2 cellular contexts compared by ENCODE assay signal in the genomic region with DNA sequence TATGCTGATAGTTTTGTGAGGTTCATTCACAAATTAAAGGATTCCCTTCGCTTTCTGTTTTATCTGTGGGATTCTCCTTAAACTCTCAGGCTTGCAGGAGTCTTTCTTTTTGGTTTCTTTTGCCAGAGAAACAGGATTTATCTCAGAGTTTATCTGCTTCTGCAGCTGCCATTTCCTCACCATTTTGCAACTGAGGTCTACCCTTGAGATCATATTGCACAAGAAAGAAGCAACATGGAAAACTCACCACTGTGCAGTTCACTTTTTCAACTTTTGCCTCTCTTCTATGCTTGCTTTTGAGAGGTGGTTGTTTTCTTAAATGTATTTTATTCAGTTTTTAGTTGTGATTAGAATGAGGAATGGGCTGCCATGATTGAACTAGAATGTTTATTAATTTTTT.
A peak's percentile ranks its signal among the peaks of the same experiment; 100 is the strongest.
TF ChIP-seq lines count a peak whose summit lies in the region.

No MANE protein-coding gene starts in this region.

TF ChIP-seq in GM23338, 12 proteins besides CTCF, POLR2A, EP300 and RAD21 (continued from another document):
- TF ChIP-seq ETS1 (IDR thresholded peaks at IDR 0.05) = no peak
TF ChIP-seq in GM23338: peak in this region for 0.

TF ChIP-seq in K562, 482 proteins besides CTCF, POLR2A, EP300 and RAD21 (continued from another document):
- TF ChIP-seq NCOR1 (IDR thresholded peaks at IDR 0.05) = peak; percentile 13; the same call in 1 of the 2 replicates
- TF ChIP-seq POLR3G (IDR thresholded peaks at IDR 0.05; ENCODE audit: extremely low read depth, insufficient read length, insufficient replicate concordance) = no peak
- no peak for TF ChIP-seq NFRKB (IDR thresholded peaks at IDR 0.05; ENCODE audit: low read depth)
- no peak for TF ChIP-seq PHTF2 (CRISPR knock-in tag; IDR thresholded peaks at IDR 0.05)
- no peak for TF ChIP-seq RFX1 (IDR thresholded peaks at IDR 0.05)
- TF ChIP-seq ATF7 (IDR thresholded peaks at IDR 0.05) = no peak
- TF ChIP-seq KDM2B (CRISPR knock-in tag; IDR thresholded peaks at IDR 0.05) = no peak
- TF ChIP-seq, protein P1, sequence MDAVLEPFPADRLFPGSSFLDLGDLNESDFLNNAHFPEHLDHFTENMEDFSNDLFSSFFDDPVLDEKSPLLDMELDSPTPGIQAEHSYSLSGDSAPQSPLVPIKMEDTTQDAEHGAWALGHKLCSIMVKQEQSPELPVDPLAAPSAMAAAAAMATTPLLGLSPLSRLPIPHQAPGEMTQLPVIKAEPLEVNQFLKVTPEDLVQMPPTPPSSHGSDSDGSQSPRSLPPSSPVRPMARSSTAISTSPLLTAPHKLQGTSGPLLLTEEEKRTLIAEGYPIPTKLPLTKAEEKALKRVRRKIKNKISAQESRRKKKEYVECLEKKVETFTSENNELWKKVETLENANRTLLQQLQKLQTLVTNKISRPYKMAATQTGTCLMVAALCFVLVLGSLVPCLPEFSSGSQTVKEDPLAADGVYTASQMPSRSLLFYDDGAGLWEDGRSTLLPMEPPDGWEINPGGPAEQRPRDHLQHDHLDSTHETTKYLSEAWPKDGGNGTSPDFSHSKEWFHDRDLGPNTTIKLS (IDR thresholded peaks at IDR 0.05; ENCODE audit: borderline replicate concordance, low read depth) = no peak
- no peak for TF ChIP-seq FOXJ2 (tag; IDR thresholded peaks at IDR 0.05)
- TF ChIP-seq ZNF766 (CRISPR knock-in tag; conservative IDR thresholded peaks at IDR 0.05) = 0 out of 2 replicates have a peak, but pooled peaks have one; percentile 51
- no peak for TF ChIP-seq FOXA1 (IDR thresholded peaks at IDR 0.05; ENCODE audit: borderline replicate concordance)
- TF ChIP-seq TCF3 (CRISPR knock-in tag; IDR thresholded peaks at IDR 0.05) = peak; percentile 15; the same call in 1 of the 2 replicates
- TF ChIP-seq GABPA (tag; conservative IDR thresholded peaks at IDR 0.05; ENCODE audit: low read depth) = 0 out of 2 replicates have a peak, but pooled peaks have one; percentile 23
- TF ChIP-seq BMI1 (IDR thresholded peaks at IDR 0.05; ENCODE audit: low read length) = no peak
- TF ChIP-seq CEBPG (CRISPR knock-in tag; IDR thresholded peaks at IDR 0.05) = no peak
- TF ChIP-seq CEBPG (tag; conservative IDR thresholded peaks at IDR 0.05 in 1 of 2, IDR thresholded peaks at IDR 0.05 in 1 of 2) = peak; percentile 59 to 95
- TF ChIP-seq NCOA2 (IDR thresholded peaks at IDR 0.05; ENCODE audit: partially characterized antibody in 2 of 2) = no peak
- no peak for TF ChIP-seq ZNF76 (CRISPR knock-in tag; IDR thresholded peaks at IDR 0.05; ENCODE audit: borderline replicate concordance)
- TF ChIP-seq, protein P2, sequence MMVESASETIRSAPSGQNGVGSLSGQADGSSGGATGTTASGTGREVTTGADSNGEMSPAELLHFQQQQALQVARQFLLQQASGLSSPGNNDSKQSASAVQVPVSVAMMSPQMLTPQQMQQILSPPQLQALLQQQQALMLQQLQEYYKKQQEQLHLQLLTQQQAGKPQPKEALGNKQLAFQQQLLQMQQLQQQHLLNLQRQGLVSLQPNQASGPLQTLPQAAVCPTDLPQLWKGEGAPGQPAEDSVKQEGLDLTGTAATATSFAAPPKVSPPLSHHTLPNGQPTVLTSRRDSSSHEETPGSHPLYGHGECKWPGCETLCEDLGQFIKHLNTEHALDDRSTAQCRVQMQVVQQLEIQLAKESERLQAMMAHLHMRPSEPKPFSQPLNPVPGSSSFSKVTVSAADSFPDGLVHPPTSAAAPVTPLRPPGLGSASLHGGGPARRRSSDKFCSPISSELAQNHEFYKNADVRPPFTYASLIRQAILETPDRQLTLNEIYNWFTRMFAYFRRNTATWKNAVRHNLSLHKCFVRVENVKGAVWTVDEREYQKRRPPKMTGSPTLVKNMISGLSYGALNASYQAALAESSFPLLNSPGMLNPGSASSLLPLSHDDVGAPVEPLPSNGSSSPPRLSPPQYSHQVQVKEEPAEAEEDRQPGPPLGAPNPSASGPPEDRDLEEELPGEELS (CRISPR knock-in tag; IDR thresholded peaks at IDR 0.05; ENCODE audit: borderline replicate concordance) = no peak
- no peak for TF ChIP-seq ZKSCAN8 (CRISPR knock-in tag; IDR thresholded peaks at IDR 0.05)
- no peak for TF ChIP-seq HDGF (IDR thresholded peaks at IDR 0.05)
- TF ChIP-seq, protein P3, sequence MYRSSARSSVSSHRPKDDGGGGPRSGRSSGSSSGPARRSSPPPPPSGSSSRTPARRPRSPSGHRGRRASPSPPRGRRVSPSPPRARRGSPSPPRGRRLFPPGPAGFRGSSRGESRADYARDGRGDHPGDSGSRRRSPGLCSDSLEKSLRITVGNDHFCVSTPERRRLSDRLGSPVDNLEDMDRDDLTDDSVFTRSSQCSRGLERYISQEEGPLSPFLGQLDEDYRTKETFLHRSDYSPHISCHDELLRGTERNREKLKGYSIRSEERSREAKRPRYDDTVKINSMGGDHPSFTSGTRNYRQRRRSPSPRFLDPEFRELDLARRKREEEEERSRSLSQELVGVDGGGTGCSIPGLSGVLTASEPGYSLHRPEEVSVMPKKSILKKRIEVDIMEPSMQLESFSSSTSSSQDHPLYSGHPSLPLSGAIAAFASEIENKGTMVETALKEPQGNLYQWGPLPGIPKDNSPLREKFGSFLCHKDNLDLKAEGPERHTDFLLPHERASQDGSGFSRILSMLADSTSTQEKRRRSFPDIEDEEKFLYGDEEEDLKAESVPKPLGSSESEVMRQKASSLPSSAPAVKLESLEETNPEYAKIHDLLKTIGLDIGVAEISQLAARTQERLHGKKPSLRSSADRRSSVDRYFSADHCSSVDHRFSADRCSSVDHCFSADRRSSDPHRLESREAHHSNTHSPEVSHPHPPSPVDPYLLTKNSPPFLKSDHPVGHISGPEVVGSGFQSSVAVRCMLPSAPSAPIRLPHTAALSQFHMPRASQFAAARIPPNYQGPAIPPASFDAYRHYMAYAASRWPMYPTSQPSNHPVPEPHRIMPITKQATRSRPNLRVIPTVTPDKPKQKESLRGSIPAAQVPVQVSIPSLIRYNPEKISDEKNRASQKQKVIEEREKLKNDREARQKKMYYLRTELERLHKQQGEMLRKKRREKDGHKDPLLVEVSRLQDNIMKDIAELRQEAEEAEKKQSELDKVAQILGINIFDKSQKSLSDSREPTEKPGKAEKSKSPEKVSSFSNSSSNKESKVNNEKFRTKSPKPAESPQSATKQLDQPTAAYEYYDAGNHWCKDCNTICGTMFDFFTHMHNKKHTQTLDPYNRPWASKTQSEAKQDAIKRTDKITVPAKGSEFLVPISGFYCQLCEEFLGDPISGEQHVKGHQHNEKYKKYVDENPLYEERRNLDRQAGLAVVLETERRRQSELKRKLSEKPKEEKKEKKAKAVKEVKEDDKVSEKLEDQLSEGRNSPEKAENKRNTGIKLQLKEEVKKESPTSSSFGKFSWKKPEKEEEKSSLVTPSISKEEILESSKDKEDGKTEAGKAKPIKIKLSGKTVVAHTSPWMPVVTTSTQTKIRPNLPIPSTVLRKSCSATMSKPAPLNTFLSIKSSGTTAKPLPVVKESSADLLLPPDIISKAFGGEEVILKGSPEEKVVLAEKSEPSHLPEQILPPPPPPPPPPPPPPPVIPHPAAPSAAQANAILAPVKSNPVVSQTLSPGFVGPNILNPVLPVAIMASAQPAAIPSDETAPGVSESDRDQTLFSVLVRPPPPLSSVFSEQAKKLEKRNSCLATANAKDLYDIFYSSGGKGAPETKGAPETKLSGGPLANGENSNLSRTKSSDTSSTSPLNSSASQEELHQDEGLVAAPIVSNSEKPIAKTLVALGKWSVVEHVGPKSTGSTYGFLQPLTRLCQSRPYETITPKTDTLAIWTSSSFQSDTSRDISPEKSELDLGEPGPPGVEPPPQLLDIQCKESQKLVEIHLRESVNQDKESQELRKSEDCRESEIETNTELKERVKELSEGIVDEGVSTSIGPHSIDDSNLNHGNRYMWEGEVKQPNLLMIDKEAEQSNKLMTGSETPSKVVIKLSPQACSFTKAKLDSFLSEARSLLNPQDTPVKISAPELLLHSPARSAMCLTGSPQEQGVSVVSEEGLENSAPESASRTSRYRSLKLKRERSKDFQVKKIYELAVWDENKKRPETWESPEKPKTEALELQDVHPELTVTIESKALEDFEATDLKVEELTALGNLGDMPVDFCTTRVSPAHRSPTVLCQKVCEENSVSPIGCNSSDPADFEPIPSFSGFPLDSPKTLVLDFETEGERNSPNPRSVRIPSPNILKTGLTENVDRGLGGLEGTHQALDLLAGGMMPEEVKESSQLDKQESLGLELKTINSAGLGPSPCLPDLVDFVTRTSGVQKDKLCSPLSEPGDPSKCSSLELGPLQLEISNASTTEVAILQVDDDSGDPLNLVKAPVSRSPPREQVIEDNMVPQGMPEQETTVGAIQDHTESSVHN (IDR thresholded peaks at IDR 0.05; ENCODE audit: borderline replicate concordance in 1 of 2, low read depth in 1 of 2) = no peak
- TF ChIP-seq ZFP30 (CRISPR knock-in tag; IDR thresholded peaks at IDR 0.05; ENCODE audit: borderline replicate concordance) = no peak
- no peak for TF ChIP-seq ZNF174 (CRISPR knock-in tag; IDR thresholded peaks at IDR 0.05)
- TF ChIP-seq CSDE1 (IDR thresholded peaks at IDR 0.05) = no peak
- no peak for TF ChIP-seq ARID3B (CRISPR knock-in tag; IDR thresholded peaks at IDR 0.05; ENCODE audit: borderline replicate concordance)
- TF ChIP-seq, protein P4, sequence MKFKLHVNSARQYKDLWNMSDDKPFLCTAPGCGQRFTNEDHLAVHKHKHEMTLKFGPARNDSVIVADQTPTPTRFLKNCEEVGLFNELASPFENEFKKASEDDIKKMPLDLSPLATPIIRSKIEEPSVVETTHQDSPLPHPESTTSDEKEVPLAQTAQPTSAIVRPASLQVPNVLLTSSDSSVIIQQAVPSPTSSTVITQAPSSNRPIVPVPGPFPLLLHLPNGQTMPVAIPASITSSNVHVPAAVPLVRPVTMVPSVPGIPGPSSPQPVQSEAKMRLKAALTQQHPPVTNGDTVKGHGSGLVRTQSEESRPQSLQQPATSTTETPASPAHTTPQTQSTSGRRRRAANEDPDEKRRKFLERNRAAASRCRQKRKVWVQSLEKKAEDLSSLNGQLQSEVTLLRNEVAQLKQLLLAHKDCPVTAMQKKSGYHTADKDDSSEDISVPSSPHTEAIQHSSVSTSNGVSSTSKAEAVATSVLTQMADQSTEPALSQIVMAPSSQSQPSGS (CRISPR knock-in tag; IDR thresholded peaks at IDR 0.05) = no peak
TF ChIP-seq in K562: peak in this region for 12.
